Comparison of ENCODE assay signal across 22 cellular contexts in the genomic region with DNA sequence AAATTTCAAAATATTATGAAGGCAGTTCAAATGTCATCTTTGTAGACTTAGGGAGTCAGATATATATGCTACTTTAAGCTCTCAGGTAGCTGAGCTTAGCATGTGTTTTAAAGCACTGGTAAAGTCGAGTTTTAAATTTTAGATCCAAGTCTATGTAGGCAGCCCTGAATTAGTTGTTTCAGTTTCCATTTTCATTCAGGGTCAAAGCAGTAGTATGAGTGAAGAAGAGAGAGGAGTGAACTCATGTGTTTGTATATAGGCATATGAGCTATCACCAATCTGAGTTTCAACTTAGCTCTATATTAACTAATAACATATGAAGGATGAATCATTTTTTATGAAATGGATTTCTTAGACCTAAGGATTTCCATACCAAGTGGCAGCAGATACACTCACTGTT.
"Had no signal": no experiment of that assay in that cellular context is flagged by ENCODE, and none has a peak within 500 bp of the region (broad histone marks: within the 10 kb centered on the region; RNA-seq: fewer than 3 reads in every experiment).

No MANE protein-coding gene starts in this region.

- DNase-seq: hypothalamus; islet precursor cell; left ventricle myocardium inferior; mesendoderm; naive B cell; ovary; stimulated activated CD4-positive, alpha-beta T cell treated with anti-CD3 and anti-CD28 coated beads, Interleukin-12 subunit alpha, Interleukin-12 subunit beta, amount 100 ng/mL, for 4 hours; stimulated activated CD4-positive, alpha-beta T cell treated with anti-CD3 and anti-CD28 coated beads, Interleukin-15, amount 100 ng/mL, for 24 hours; stimulated activated CD4-positive, alpha-beta T cell treated with anti-CD3 and anti-CD28 coated beads, Interleukin-2, amount 100 ng/mL, for 24 hours; stimulated activated CD4-positive, alpha-beta T cell treated with anti-CD3 and anti-CD28 coated beads, Interleukin-4, amount 100 ng/mL, for 1 hour; stimulated activated naive B cell treated with anti-CD40 and anti-IgM and Interleukin-4, amounts not matched to agents 10 μg/mL and 1 μg/mL and 100 μg/mL, for 72 hours; stimulated activated naive CD8-positive, alpha-beta T cell treated with anti-CD3 and anti-CD28 coated beads, Interleukin-15, Interleukin-2, amounts not matched to agents 100 U/mL and 50 U/mL, for 24 hours; stomach; tibial artery; uterus had no signal

- H3K4me3 ChIP-seq: left ventricle myocardium inferior, lung, ovary, right atrium auricular region, skin epidermis, stomach, suprapubic skin, thoracic aorta, tibial artery, uterus had no signal

- H3K36me3 ChIP-seq: left ventricle myocardium inferior, ovary, right atrium auricular region, stomach, suprapubic skin, thoracic aorta, tibial artery, uterus had no signal

- H3K9me3 ChIP-seq: left ventricle myocardium inferior, ovary, right atrium auricular region, stomach, suprapubic skin, thoracic aorta, tibial artery, uterus had no signal

- H3K4me1 ChIP-seq: left ventricle myocardium inferior, right atrium auricular region, stomach, suprapubic skin, tibial artery, uterus had no signal

- ATAC-seq: natural killer cell treated with Interleukin-12 subunit alpha and Interleukin-12 subunit beta and Interleukin-15 and Interleukin-18, amount 100 ng/mL, for 72 hours; sciatic nerve; stimulated activated naive B cell treated with anti-CD40 and anti-IgM and Interleukin-4, amounts not matched to agents 10 μg/mL and 1 μg/mL and 100 μg/mL, for 72 hours; stimulated activated naive CD8-positive, alpha-beta T cell treated with anti-CD3 and anti-CD28 coated beads, Interleukin-15, Interleukin-2, amounts not matched to agents 100 U/mL and 50 U/mL, for 24 hours had no signal

- H3K27me3 ChIP-seq: ovary, right atrium auricular region, stomach, suprapubic skin, tibial artery, uterus had no signal
